Comparison of ENCODE assay signal across 7 cellular contexts in genomic region chr3:185824051-185824466, GRCh38. TPM values are rescaled to one million over a fixed set of nuclear protein-coding genes. Genes with fewer than 3 reads are reported as not detected.
A peak's percentile ranks its signal among the peaks of the same experiment; 100 is the strongest.
DNase-seq lines count a peak whose midpoint lies in the region; ATAC-seq and TF ChIP-seq lines count a peak whose summit lies in the region.

No MANE protein-coding gene starts in this region.

- peak overlapping the region; percentile 59 for H3K4me3 ChIP-seq in effector memory CD4-positive, alpha-beta T cell (ENCODE audit: insufficient read depth, low read depth, low read length, poor library complexity, severe bottlenecking)
- peak overlapping the region; percentile 46 to 68 for H3K4me3 ChIP-seq in muscle layer of duodenum (ENCODE audit: low read depth in 1 of 2, low read length in 2 of 2)

- H3K27me3 ChIP-seq in effector memory CD4-positive, alpha-beta T cell (replicated peaks; ENCODE audit: control insufficient read depth, insufficient read depth, low read length, poor library complexity, severe bottlenecking) = peaks cover 37% of the 10 kb centered on the region
- no peaks in the 10 kb centered on the region for H3K27me3 ChIP-seq in muscle layer of duodenum (ENCODE audit: low read depth, low read length)

- ATAC-seq in HG03039 (IDR thresholded peaks at IDR 0.05; ENCODE audit: unreplicated experiment) = no peak

- DNase-seq in GM20000 (ENCODE audit: low spot score) (peak; percentile 58), RPMI8226 (peak; percentile 51), DMS79 treated with DMSO at 0.1 percent for 48 hours (lab: John Stamatoyannopoulos, UW) (no peak), A172 (ENCODE audit: low spot score) (no peak)
- no peak for DNase-seq in effector memory CD4-positive, alpha-beta T cell

- no peaks in the 10 kb centered on the region for H3K9me3 ChIP-seq in effector memory CD4-positive, alpha-beta T cell (ENCODE audit: control insufficient read depth, low read length)
- H3K9me3 ChIP-seq in muscle layer of duodenum (ENCODE audit: control insufficient read depth in 1 of 2, low read length in 2 of 2) = no peaks in the 10 kb centered on the region

- no peaks in the 10 kb centered on the region for H3K36me3 ChIP-seq in effector memory CD4-positive, alpha-beta T cell (ENCODE audit: control insufficient read depth, insufficient read depth, low read length)
- H3K36me3 ChIP-seq in muscle layer of duodenum (ENCODE audit: control insufficient read depth in 1 of 2, insufficient read depth in 2 of 2, low read length in 2 of 2) = no peaks in the 10 kb centered on the region

- H3K27ac ChIP-seq in effector memory CD4-positive, alpha-beta T cell (ENCODE audit: insufficient read depth, low read length, poor library complexity, severe bottlenecking) = no peak overlapping the region
- no peak overlapping the region for H3K27ac ChIP-seq in muscle layer of duodenum (ENCODE audit: low read length)

- H3K4me1 ChIP-seq in effector memory CD4-positive, alpha-beta T cell (ENCODE audit: control insufficient read depth, insufficient read depth, low read length, poor library complexity, severe bottlenecking) = peaks cover 15% of the 10 kb centered on the region
- peaks cover 3 to 31% of the 10 kb centered on the region in 2 donors for H3K4me1 ChIP-seq in muscle layer of duodenum (ENCODE audit: control insufficient read depth in 1 of 2, insufficient read depth in 2 of 2, low read length in 2 of 2)

- no peak for TF ChIP-seq CTCF in GM20000 (IDR thresholded peaks at IDR 0.05; ENCODE audit: extremely low read depth, missing control alignments)

RNA-seq across cellular contexts. Expression of gene IGF2BP2, which starts 0.8 kb away (rescaled TPM):
- 29.7 and 32.8 TPM in 2 replicates for total RNA-seq in A172 (2014; rRNA removed; shearing (Covaris generic))

Comparison
In these comparisons a context has a peak if more than half of its experiments do, and no peak if none do; other contexts are left out.
1. DNase-seq: peak in GM20000 (single experiment) and RPMI8226 (single experiment); none in effector memory CD4-positive, alpha-beta T cell (0 of 3), DMS79 treated with DMSO at 0.1 percent for 48 hours (single experiment) and A172 (single experiment).